ENCODE assay signal across 11 cellular contexts in genomic region chr17:77478899-77479298, GRCh38.
A peak's percentile ranks its signal among the peaks of the same experiment; 100 is the strongest.
DNase-seq lines count a peak whose midpoint lies in the region; ATAC-seq, FAIRE-seq and TF ChIP-seq lines count a peak whose summit lies in the region.
"Had no signal": no experiment of that assay in that cellular context is flagged by ENCODE, and none has a peak within 500 bp of the region (broad histone marks: within the 10 kb centered on the region; RNA-seq: fewer than 3 reads in every experiment).

No MANE protein-coding gene starts in this region.

- no peak overlapping the region for H3K9ac ChIP-seq in mesendoderm (ENCODE audit: low read length)
- H3K9ac ChIP-seq: parathyroid adenoma had no signal

- no peak for ATAC-seq in natural killer cell
- ATAC-seq in natural killer cell treated with Interleukin-12 subunit alpha and Interleukin-12 subunit beta and Interleukin-15 and Interleukin-18, amount 100 ng/mL, for 72 hours, result no peak
- no peak for ATAC-seq in GM21619 (IDR thresholded peaks at IDR 0.05; ENCODE audit: unreplicated experiment)

- peak overlapping the region; percentile 41 for H3K18ac ChIP-seq in mesendoderm (ENCODE audit: low read length)

- peaks cover 60 to 63% of the 10 kb centered on the region in 2 donors for H3K4me1 Mint-ChIP-seq in natural killer cell
- H3K4me1 Mint-ChIP-seq in natural killer cell treated with Interleukin-12 subunit alpha and Interleukin-12 subunit beta and Interleukin-15 and Interleukin-18, amount 100 ng/mL, for 72 hours (ENCODE audit: low read depth in 2 of 2), result peaks cover 40 to 51% of the 10 kb centered on the region in 2 donors
- H3K4me1 Mint-ChIP-seq in activated T-helper 2 cell treated with anti-CD3 and anti-CD28 coated beads, Interferon-gamma antibody, Interleukin-2, Interleukin-4, amounts not matched to agents 10 μg/mL and 5 μg/mL and 100 μg/mL, durations not matched to agents 14 hours and 24 hours and 36 hours (ENCODE audit: low read depth), result peaks cover 43% of the 10 kb centered on the region

- H3K4ac ChIP-seq in mesendoderm (ENCODE audit: low read depth, low read length), result no peak overlapping the region

- no peak overlapping the region for H3K23ac ChIP-seq in mesendoderm (ENCODE audit: low read length)

- H3K27ac ChIP-seq in mesendoderm (ENCODE audit: low read depth, low read length) (no peak overlapping the region), vagina (peak overlapping the region; percentile 90)
- H3K27ac ChIP-seq: parathyroid adenoma had no signal

- WGBS in mesendoderm (ENCODE audit: extremely low coverage, insufficient coverage, low lambda C conversion rate), result no CpG with 5 or more reads among the region's 11 CpGs

- peaks cover 40% of the 10 kb centered on the region for H3K79me1 ChIP-seq in mesendoderm (ENCODE audit: low read length)

- no peak overlapping the region for H3K4me2 ChIP-seq in mesendoderm (ENCODE audit: low read length)

- no peaks in the 10 kb centered on the region for H3K9me3 ChIP-seq in vagina

- TF ChIP-seq POLR2A in vagina (IDR thresholded peaks at IDR 0.05), result no peak

- H3K4me3 ChIP-seq in mesendoderm (ENCODE audit: low read length) (no peak overlapping the region), vagina (no peak overlapping the region)

- peaks cover 27% of the 10 kb centered on the region for H3K4me1 ChIP-seq in mesendoderm (ENCODE audit: control insufficient read depth, low read depth, low read length)
- peaks cover 99% of the 10 kb centered on the region for H3K4me1 ChIP-seq in vagina

- no peak for DNase-seq in natural killer cell
- no peak for DNase-seq in natural killer cell treated with Interleukin-12 subunit alpha and Interleukin-12 subunit beta and Interleukin-15 and Interleukin-18, amount 100 ng/mL, for 72 hours (ENCODE audit: low spot score)
- DNase-seq in activated T-helper 2 cell treated with anti-CD3 and anti-CD28 coated beads, Interferon-gamma antibody, Interleukin-2, Interleukin-4, amounts not matched to agents 10 μg/mL and 5 μg/mL and 100 μg/mL, durations not matched to agents 14 hours and 24 hours and 36 hours (ENCODE audit: low spot score), result no peak
- DNase-seq in mesendoderm, result no peak
- no peak for DNase-seq in vagina (ENCODE audit: extremely low spot score in 2 of 2)
- DNase-seq in GM19239 (ENCODE audit: insufficient read length, low spot score), result no peak
- no peak for DNase-seq in activated gamma-delta T cell treated with Interleukin-2 at 50 U/mL for 16 hours
- DNase-seq: activated CD4-positive, alpha-beta T cell treated with anti-CD3 and anti-CD28 coated beads for 4 hours; erythroblast had no signal

- H3K27me3 ChIP-seq in mesendoderm (ENCODE audit: insufficient read depth, low read length, poor library complexity) (no peaks in the 10 kb centered on the region), vagina (no peaks in the 10 kb centered on the region)

- H3K27me3 Mint-ChIP-seq in natural killer cell (ENCODE audit: low read depth in 2 of 2), result no peaks in the 10 kb centered on the region
- no peaks in the 10 kb centered on the region for H3K27me3 Mint-ChIP-seq in natural killer cell treated with Interleukin-12 subunit alpha and Interleukin-12 subunit beta and Interleukin-15 and Interleukin-18, amount 100 ng/mL, for 72 hours
- no peaks in the 10 kb centered on the region for H3K27me3 Mint-ChIP-seq in activated T-helper 2 cell treated with anti-CD3 and anti-CD28 coated beads, Interferon-gamma antibody, Interleukin-2, Interleukin-4, amounts not matched to agents 10 μg/mL and 5 μg/mL and 100 μg/mL, durations not matched to agents 14 hours and 24 hours and 36 hours (ENCODE audit: low read depth)

- no peak overlapping the region for H2AK5ac ChIP-seq in mesendoderm (ENCODE audit: low read length)

- H3K9me3 Mint-ChIP-seq in natural killer cell, result no peaks in the 10 kb centered on the region
- no peaks in the 10 kb centered on the region for H3K9me3 Mint-ChIP-seq in natural killer cell treated with Interleukin-12 subunit alpha and Interleukin-12 subunit beta and Interleukin-15 and Interleukin-18, amount 100 ng/mL, for 72 hours
- H3K9me3 Mint-ChIP-seq in activated T-helper 2 cell treated with anti-CD3 and anti-CD28 coated beads, Interferon-gamma antibody, Interleukin-2, Interleukin-4, amounts not matched to agents 10 μg/mL and 5 μg/mL and 100 μg/mL, durations not matched to agents 14 hours and 24 hours and 36 hours, result no peaks in the 10 kb centered on the region

- peaks cover 9% of the 10 kb centered on the region for H3K36me3 ChIP-seq in mesendoderm (ENCODE audit: control insufficient read depth, insufficient read depth, low read length)
- peaks cover 0 to 20% of the 10 kb centered on the region in 2 donors for H3K36me3 ChIP-seq in vagina

- H3K56ac ChIP-seq in mesendoderm (ENCODE audit: low read length), result peak overlapping the region; percentile 49

- H4K5ac ChIP-seq in mesendoderm (ENCODE audit: low read length), result no peak overlapping the region

- H2BK5ac ChIP-seq in mesendoderm (ENCODE audit: low read length), result no peak overlapping the region

- H2BK15ac ChIP-seq in mesendoderm (replicated peaks; ENCODE audit: low read depth), result no peak overlapping the region

- peaks cover 77% of the 10 kb centered on the region for H3K79me2 ChIP-seq in mesendoderm (ENCODE audit: control insufficient read depth, insufficient read depth, low read length)

- intact Hi-C loops in natural killer cell (cut with micrococcal nuclease) (no loop called here), vagina (cut with DNase I) (loop anchor here (10.0 kb wide), 1 partner anchor 104 kb away; no protein-coding TSS in a partner anchor)
- intact Hi-C loops in activated T-helper 2 cell treated with anti-CD3 and anti-CD28 coated beads, Interferon-gamma antibody, Interleukin-2, Interleukin-4, amounts not matched to agents 10 μg/mL and 5 μg/mL and 100 μg/mL, durations not matched to agents 14 hours and 24 hours and 36 hours (cut with micrococcal nuclease), result no loop called here

- FAIRE-seq in GM19239 (lab: Jason Lieb, UNC), result no peak

- no peak overlapping the region for H4K8ac ChIP-seq in mesendoderm (ENCODE audit: low read depth, low read length)

- H3K4me3 Mint-ChIP-seq in natural killer cell, result no peak overlapping the region
- no peak overlapping the region for H3K4me3 Mint-ChIP-seq in natural killer cell treated with Interleukin-12 subunit alpha and Interleukin-12 subunit beta and Interleukin-15 and Interleukin-18, amount 100 ng/mL, for 72 hours
- H3K4me3 Mint-ChIP-seq in activated T-helper 2 cell treated with anti-CD3 and anti-CD28 coated beads, Interferon-gamma antibody, Interleukin-2, Interleukin-4, amounts not matched to agents 10 μg/mL and 5 μg/mL and 100 μg/mL, durations not matched to agents 14 hours and 24 hours and 36 hours (ENCODE audit: low read depth), result no peak overlapping the region

- no peak overlapping the region for H2BK120ac ChIP-seq in mesendoderm (ENCODE audit: low read depth, low read length)

- TF ChIP-seq CTCF in natural killer cell (IDR thresholded peaks at IDR 0.05), result no peak
- no peak for TF ChIP-seq CTCF in vagina (IDR thresholded peaks at IDR 0.05)

- H3K36me3 Mint-ChIP-seq in natural killer cell, result no peaks in the 10 kb centered on the region
- no peaks in the 10 kb centered on the region for H3K36me3 Mint-ChIP-seq in natural killer cell treated with Interleukin-12 subunit alpha and Interleukin-12 subunit beta and Interleukin-15 and Interleukin-18, amount 100 ng/mL, for 72 hours
- H3K36me3 Mint-ChIP-seq in activated T-helper 2 cell treated with anti-CD3 and anti-CD28 coated beads, Interferon-gamma antibody, Interleukin-2, Interleukin-4, amounts not matched to agents 10 μg/mL and 5 μg/mL and 100 μg/mL, durations not matched to agents 14 hours and 24 hours and 36 hours (ENCODE audit: low read depth), result peaks cover 55% of the 10 kb centered on the region

- peak overlapping the region; percentile 26 to 51 for H3K27ac Mint-ChIP-seq in natural killer cell
- H3K27ac Mint-ChIP-seq in natural killer cell treated with Interleukin-12 subunit alpha and Interleukin-12 subunit beta and Interleukin-15 and Interleukin-18, amount 100 ng/mL, for 72 hours, result peak overlapping the region in 1 of 2 donors; percentile 33
- H3K27ac Mint-ChIP-seq in activated T-helper 2 cell treated with anti-CD3 and anti-CD28 coated beads, Interferon-gamma antibody, Interleukin-2, Interleukin-4, amounts not matched to agents 10 μg/mL and 5 μg/mL and 100 μg/mL, durations not matched to agents 14 hours and 24 hours and 36 hours, result peak overlapping the region; percentile 46
